8 cellular contexts compared by ENCODE assay signal in the genomic region with DNA sequence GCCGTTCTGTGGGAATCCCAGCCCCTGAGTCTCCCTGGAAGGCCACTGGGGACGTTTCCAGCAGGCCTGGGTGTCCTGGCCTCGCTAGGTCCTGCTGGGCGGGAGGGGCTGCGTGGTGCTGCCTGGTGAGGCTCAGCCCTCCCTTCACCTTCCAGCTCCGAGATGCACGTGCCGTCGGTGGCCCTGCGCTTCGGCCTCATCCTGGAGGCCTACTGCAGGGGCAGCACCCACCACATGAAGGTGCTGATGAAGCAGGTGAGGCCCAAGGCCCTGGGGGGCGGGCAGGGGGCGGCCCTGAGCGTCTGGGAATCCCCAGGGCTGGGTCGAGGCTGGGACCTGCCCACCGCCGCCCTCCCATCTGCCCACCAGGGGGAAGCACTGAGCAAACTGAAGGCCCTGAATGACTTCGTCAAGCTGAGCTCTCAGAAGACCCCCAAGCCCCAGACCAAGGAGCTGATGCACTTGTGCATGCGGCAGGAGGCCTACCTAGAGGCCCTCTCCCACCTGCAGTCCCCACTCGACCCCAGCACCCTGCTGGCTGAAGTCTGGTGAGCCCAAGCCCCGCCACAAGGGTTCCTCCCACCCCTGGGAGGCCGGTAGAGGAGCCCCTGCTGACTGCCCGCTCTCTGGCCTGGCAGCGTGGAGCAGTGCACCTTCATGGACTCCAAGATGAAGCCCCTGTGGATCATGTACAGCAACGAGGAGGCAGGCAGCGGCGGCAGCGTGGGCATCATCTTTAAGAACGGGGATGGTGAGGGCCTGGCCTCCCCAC.
DNase-seq lines count a peak whose midpoint lies in the region; ATAC-seq and TF ChIP-seq lines count a peak whose summit lies in the region.

No MANE protein-coding gene starts in this region.

- H3K4me1 ChIP-seq in cardiac muscle cell (ENCODE audit: low read depth) = no peaks in the 10 kb centered on the region
- H3K4me1 ChIP-seq in adrenal gland (replicated peaks in 1 of 2) = peaks cover 0 to 19% of the 10 kb centered on the region in 2 donors

- H3K9me3 ChIP-seq in cardiac muscle cell (ENCODE audit: low read depth) = no peaks in the 10 kb centered on the region
- H3K9me3 ChIP-seq in adrenal gland (replicated peaks in 1 of 3) = no peaks in the 10 kb centered on the region

- intact Hi-C loops in cardiac septum (cut with DNase I) (loop anchor here (5.0 kb wide), 1 partner anchor 146 kb away; no protein-coding TSS in a partner anchor), adrenal gland (cut with DNase I) (loop anchor here in 1 of 2 donors (10.0 kb wide), 1 partner anchor 143 kb away; no protein-coding TSS in a partner anchor)

- H3K36me3 ChIP-seq in cardiac muscle cell (no peaks in the 10 kb centered on the region), adrenal gland (replicated peaks in 1 of 2) (peaks cover 0 to 4% of the 10 kb centered on the region in 2 donors)

- H3K27me3 ChIP-seq in cardiac muscle cell = no peaks in the 10 kb centered on the region
- H3K27me3 ChIP-seq in adrenal gland = no peaks in the 10 kb centered on the region

- ATAC-seq in HG03457 (IDR thresholded peaks at IDR 0.05; ENCODE audit: unreplicated experiment) = no peak

- no peak overlapping the region for H3K4me3 ChIP-seq in cardiac muscle cell
- H3K4me3 ChIP-seq in adrenal gland = no peak overlapping the region

- TF ChIP-seq CTCF in cardiac muscle cell (IDR thresholded peaks at IDR 0.05; ENCODE audit: low read depth, low read length) (peak; percentile 66), adrenal gland (IDR thresholded peaks at IDR 0.05) (peak; percentile 15 to 50 (median 36))

- no peak for TF ChIP-seq POLR2A in adrenal gland (IDR thresholded peaks at IDR 0.05)

- DNase-seq in cardiac muscle cell (ENCODE audit: low read depth in 1 of 2, low spot score in 1 of 2) = peak; percentile 32 to 58
- no peak for DNase-seq in cardiac septum (ENCODE audit: low spot score)
- peak; percentile 57 to 74 (median 67) for DNase-seq in T-helper 2 cell
- DNase-seq in adrenal gland = peak in 2 of 7 donors; percentile 25 to 33
- DNase-seq in kidney tubule cell (ENCODE audit: low spot score) = peak; percentile 25
- peak; percentile 67 to 72 for DNase-seq in stimulated activated CD8-positive, alpha-beta memory T cell treated with anti-CD3 and anti-CD28 coated beads, Interleukin-2, amount 100 ng/mL, for 48 hours (ENCODE audit: low read depth in 2 of 2)
- DNase-seq in NOMO-1 treated with DMSO at 0.1 percent for 48 hours (lab: John Stamatoyannopoulos, UW; ENCODE audit: unreplicated experiment) = no peak

- WGBS in adrenal gland, 4 donors = 77 to 98% (median 81%) methylated on average over 8 to 29 of the region's 29 CpGs

- H3K27ac ChIP-seq in cardiac muscle cell (no peak overlapping the region), adrenal gland (no peak overlapping the region)

Comparison
In these comparisons a context has a peak if more than half of its experiments do, and no peak if none do; other contexts are left out.
1. DNase-seq: peak in cardiac muscle cell (2 of 2), T-helper 2 cell (5 of 5), kidney tubule cell (single experiment) and stimulated activated CD8-positive, alpha-beta memory T cell treated with anti-CD3 and anti-CD28 coated beads, Interleukin-2, amount 100 ng/mL, for 48 hours (2 of 2); none in cardiac septum (single experiment) and NOMO-1 treated with DMSO at 0.1 percent for 48 hours (single experiment).